Comparison of ENCODE assay signal across 15 cellular contexts in the genomic region with DNA sequence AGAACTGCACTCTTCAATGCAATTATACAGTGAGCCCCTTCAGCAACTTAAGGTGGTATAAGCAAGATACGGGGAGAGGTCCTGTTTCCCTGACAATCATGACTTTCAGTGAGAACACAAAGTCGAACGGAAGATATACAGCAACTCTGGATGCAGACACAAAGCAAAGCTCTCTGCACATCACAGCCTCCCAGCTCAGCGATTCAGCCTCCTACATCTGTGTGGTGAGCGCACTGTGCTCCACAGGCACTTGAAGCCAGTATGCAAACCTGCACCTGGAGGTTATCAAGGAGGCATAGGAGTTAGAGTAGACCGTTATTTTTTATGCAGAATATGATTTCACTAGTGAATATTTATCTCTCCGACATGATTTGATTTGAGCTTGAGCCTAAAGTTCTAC.
DNase-seq lines count a peak whose midpoint lies in the region; ATAC-seq and TF ChIP-seq lines count a peak whose summit lies in the region.
"Had no signal": no experiment of that assay in that cellular context is flagged by ENCODE, and none has a peak within 500 bp of the region (broad histone marks: within the 10 kb centered on the region; RNA-seq: fewer than 3 reads in every experiment).

No MANE protein-coding gene starts in this region.

- no peak overlapping the region for H3K4me3 ChIP-seq in mucosa of descending colon
- no peak overlapping the region for H3K4me3 ChIP-seq in upper lobe of left lung
- H3K4me3 ChIP-seq: BLaER1 treated with 17β-estradiol and CSF1 and Interleukin-3, amounts not matched to agents 10 nM and 100 nM; MG63 had no signal

- no peak overlapping the region for H3K27ac ChIP-seq in upper lobe of left lung
- H3K27ac ChIP-seq: BLaER1 treated with 17β-estradiol and CSF1 and Interleukin-3, amounts not matched to agents 10 nM and 100 nM had no signal

- CTCF ChIA-PET in activated CD4-positive, alpha-beta T cell treated with anti-CD3 and anti-CD28 coated beads for 36 hours (lab: Charles Lee): interaction anchor here (1.1 to 2.6 kb wide), 3 partner anchors 19 to 58 kb away, joined by 4 to 11 read pairs (median 8); no protein-coding TSS in a partner anchor

- peaks cover 8% of the 10 kb centered on the region for H3K4me1 Mint-ChIP-seq in activated CD4-positive, alpha-beta T cell treated with anti-CD3 and anti-CD28 coated beads for 36 hours
- peaks cover 8% of the 10 kb centered on the region for H3K4me1 Mint-ChIP-seq in stimulated activated naive CD8-positive, alpha-beta T cell treated with anti-CD3 and anti-CD28 coated beads, Interleukin-15, Interleukin-2, amounts not matched to agents 100 ng/mL and 50 ng/mL, for 24 hours (ENCODE audit: low read depth)
- no peaks in the 10 kb centered on the region for H3K4me1 Mint-ChIP-seq in activated naive CD8-positive, alpha-beta T cell treated with anti-CD3 and anti-CD28 coated beads, Interleukin-2, amount 10 ng/mL, durations not matched to agents 7 days and 5 days

- no peaks in the 10 kb centered on the region for H3K27me3 ChIP-seq in upper lobe of left lung
- H3K27me3 ChIP-seq: BLaER1 treated with 17β-estradiol and CSF1 and Interleukin-3, amounts not matched to agents 10 nM and 100 nM; MG63 had no signal

- H3K4me1 ChIP-seq in mucosa of descending colon (ENCODE audit: low read depth) (no peaks in the 10 kb centered on the region), upper lobe of left lung (no peaks in the 10 kb centered on the region)

- H3K9me3 Mint-ChIP-seq in activated CD4-positive, alpha-beta T cell treated with anti-CD3 and anti-CD28 coated beads for 36 hours (ENCODE audit: low read depth): no peaks in the 10 kb centered on the region
- no peaks in the 10 kb centered on the region for H3K9me3 Mint-ChIP-seq in stimulated activated naive CD8-positive, alpha-beta T cell treated with anti-CD3 and anti-CD28 coated beads, Interleukin-15, Interleukin-2, amounts not matched to agents 100 ng/mL and 50 ng/mL, for 24 hours
- no peaks in the 10 kb centered on the region for H3K9me3 Mint-ChIP-seq in activated naive CD8-positive, alpha-beta T cell treated with anti-CD3 and anti-CD28 coated beads, Interleukin-2, amount 10 ng/mL, durations not matched to agents 7 days and 5 days
- H3K9me3 Mint-ChIP-seq: H9 had no signal

- intact Hi-C loops in activated CD4-positive, alpha-beta T cell treated with anti-CD3 and anti-CD28 coated beads for 36 hours (cut with DNase I, micrococcal nuclease): no loop called here
- intact Hi-C loops in mucosa of descending colon (cut with DNase I, micrococcal nuclease): no loop called here

- no peak for TF ChIP-seq POLR2A in upper lobe of left lung (IDR thresholded peaks at IDR 0.05)

- H3K36me3 ChIP-seq in mucosa of descending colon (ENCODE audit: low read depth) (no peaks in the 10 kb centered on the region), upper lobe of left lung (no peaks in the 10 kb centered on the region)
- H3K36me3 ChIP-seq: BLaER1 treated with 17β-estradiol and CSF1 and Interleukin-3, amounts not matched to agents 10 nM and 100 nM; MG63 had no signal

- no peaks in the 10 kb centered on the region for H3K36me3 Mint-ChIP-seq in activated CD4-positive, alpha-beta T cell treated with anti-CD3 and anti-CD28 coated beads for 36 hours (ENCODE audit: low read depth)
- H3K36me3 Mint-ChIP-seq in stimulated activated naive CD8-positive, alpha-beta T cell treated with anti-CD3 and anti-CD28 coated beads, Interleukin-15, Interleukin-2, amounts not matched to agents 100 ng/mL and 50 ng/mL, for 24 hours (ENCODE audit: low read depth): no peaks in the 10 kb centered on the region
- no peaks in the 10 kb centered on the region for H3K36me3 Mint-ChIP-seq in activated naive CD8-positive, alpha-beta T cell treated with anti-CD3 and anti-CD28 coated beads, Interleukin-2, amount 10 ng/mL, durations not matched to agents 7 days and 5 days

- no peak overlapping the region for H3K27ac Mint-ChIP-seq in activated CD4-positive, alpha-beta T cell treated with anti-CD3 and anti-CD28 coated beads for 36 hours
- H3K27ac Mint-ChIP-seq in stimulated activated naive CD8-positive, alpha-beta T cell treated with anti-CD3 and anti-CD28 coated beads, Interleukin-15, Interleukin-2, amounts not matched to agents 100 ng/mL and 50 ng/mL, for 24 hours: no peak overlapping the region
- no peak overlapping the region for H3K27ac Mint-ChIP-seq in activated naive CD8-positive, alpha-beta T cell treated with anti-CD3 and anti-CD28 coated beads, Interleukin-2, amount 10 ng/mL, durations not matched to agents 7 days and 5 days
- H3K27ac Mint-ChIP-seq: H9 had no signal

- H3K27me3 Mint-ChIP-seq in activated CD4-positive, alpha-beta T cell treated with anti-CD3 and anti-CD28 coated beads for 36 hours: peaks cover 22% of the 10 kb centered on the region
- H3K27me3 Mint-ChIP-seq in stimulated activated naive CD8-positive, alpha-beta T cell treated with anti-CD3 and anti-CD28 coated beads, Interleukin-15, Interleukin-2, amounts not matched to agents 100 ng/mL and 50 ng/mL, for 24 hours: peaks cover 32% of the 10 kb centered on the region
- H3K27me3 Mint-ChIP-seq in activated naive CD8-positive, alpha-beta T cell treated with anti-CD3 and anti-CD28 coated beads, Interleukin-2, amount 10 ng/mL, durations not matched to agents 7 days and 5 days: peaks cover 32% of the 10 kb centered on the region

- 72 to 77% methylated on average over 7 of the region's 7 CpGs for WGBS in upper lobe of left lung, 2 donors

- no peak for TF ChIP-seq EP300 in upper lobe of left lung (IDR thresholded peaks at IDR 0.05)

- TF ChIP-seq CTCF in mucosa of descending colon (IDR thresholded peaks at IDR 0.05) (no peak), upper lobe of left lung (IDR thresholded peaks at IDR 0.05) (no peak)

- no peak for DNase-seq in activated CD4-positive, alpha-beta T cell treated with anti-CD3 and anti-CD28 coated beads for 36 hours
- no peak for DNase-seq in activated CD4-positive, alpha-beta T cell treated with anti-CD3 and anti-CD28 coated beads, Interleukin-2, amount 50 U/mL, for 48 hours
- no peak for DNase-seq in stimulated activated naive CD8-positive, alpha-beta T cell treated with anti-CD3 and anti-CD28 coated beads, Interleukin-15, Interleukin-2, amounts not matched to agents 100 U/mL and 50 U/mL, for 24 hours
- no peak for DNase-seq in activated naive CD8-positive, alpha-beta T cell treated with anti-CD3 and anti-CD28 coated beads, Interleukin-2, amount 10 ng/mL, durations not matched to agents 7 days and 5 days
- no peak for DNase-seq in mucosa of descending colon
- no peak for DNase-seq in upper lobe of left lung
- DNase-seq: 8988T; NCI-H1092 treated with DMSO at 0.1 percent for 48 hours; NCI-H1694; NK-92 treated with Interleukin-12 subunit alpha and Interleukin-12 subunit beta, amount 100 ng/mL, for 24 hours had no signal

- peak overlapping the region; percentile 52 for H3K4me3 Mint-ChIP-seq in activated CD4-positive, alpha-beta T cell treated with anti-CD3 and anti-CD28 coated beads for 36 hours
- H3K4me3 Mint-ChIP-seq in stimulated activated naive CD8-positive, alpha-beta T cell treated with anti-CD3 and anti-CD28 coated beads, Interleukin-15, Interleukin-2, amounts not matched to agents 100 ng/mL and 50 ng/mL, for 24 hours: peak overlapping the region; percentile 41
- peak overlapping the region; percentile 51 for H3K4me3 Mint-ChIP-seq in activated naive CD8-positive, alpha-beta T cell treated with anti-CD3 and anti-CD28 coated beads, Interleukin-2, amount 10 ng/mL, durations not matched to agents 7 days and 5 days
- H3K4me3 Mint-ChIP-seq: H9 had no signal

- no peak for ATAC-seq in activated CD4-positive, alpha-beta T cell treated with anti-CD3 and anti-CD28 coated beads for 36 hours
- no peak for ATAC-seq in stimulated activated naive CD8-positive, alpha-beta T cell treated with anti-CD3 and anti-CD28 coated beads, Interleukin-15, Interleukin-2, amounts not matched to agents 100 U/mL and 50 U/mL, for 24 hours
- ATAC-seq in activated naive CD8-positive, alpha-beta T cell treated with anti-CD3 and anti-CD28 coated beads, Interleukin-2, amount 10 ng/mL, durations not matched to agents 7 days and 5 days (ENCODE audit: low read depth): no peak
- no peak for ATAC-seq in HG02610 (IDR thresholded peaks at IDR 0.05; ENCODE audit: unreplicated experiment)
- ATAC-seq in mucosa of descending colon: no peak
- no peak for ATAC-seq in upper lobe of left lung (ENCODE audit: low FRiP score in 2 of 2)

- H3K9me3 ChIP-seq in mucosa of descending colon: no peaks in the 10 kb centered on the region
- H3K9me3 ChIP-seq in upper lobe of left lung: no peaks in the 10 kb centered on the region
- H3K9me3 ChIP-seq: BLaER1 treated with 17β-estradiol and CSF1 and Interleukin-3, amounts not matched to agents 10 nM and 100 nM; MG63 had no signal

- POLR2A ChIA-PET in activated CD4-positive, alpha-beta T cell treated with anti-CD3 and anti-CD28 coated beads for 36 hours (lab: Charles Lee): interaction anchor here (1.0 kb wide), 1 partner anchor 699 kb away, joined by 4 read pairs; no protein-coding TSS in a partner anchor
- POLR2A ChIA-PET in activated naive CD8-positive, alpha-beta T cell treated with anti-CD3 and anti-CD28 coated beads, Interleukin-2, amount 10 ng/mL, durations not matched to agents 7 days and 5 days (lab: Charles Lee): interaction anchor here (0.7 to 1.3 kb wide), 3 partner anchors 77 to 725 kb away, joined by 3 to 4 read pairs (median 3); no protein-coding TSS in a partner anchor
